ENCODE assay signal across 14 cellular contexts in the genomic region with DNA sequence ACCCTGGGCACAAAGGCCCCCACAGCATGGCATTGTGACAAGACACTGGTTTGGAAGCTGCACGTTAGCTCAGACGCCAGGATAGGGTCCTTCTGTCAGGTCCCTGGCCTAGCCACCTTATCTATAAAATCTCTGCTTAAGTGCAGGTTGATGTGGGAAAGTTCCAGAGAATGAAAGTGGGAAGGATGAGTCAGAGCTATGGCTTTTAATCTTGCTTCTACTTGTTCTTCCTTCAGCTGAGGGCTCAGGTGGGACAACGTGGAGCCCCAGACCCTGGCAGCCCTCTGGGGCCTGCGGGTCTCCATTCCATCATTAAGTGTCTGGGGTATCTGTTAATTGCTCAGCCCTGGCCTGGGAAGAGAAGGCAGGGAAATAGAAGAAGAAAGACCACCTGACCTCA.
A peak's percentile ranks its signal among the peaks of the same experiment; 100 is the strongest.
DNase-seq lines count a peak whose midpoint lies in the region.
"Had no signal": no experiment of that assay in that cellular context is flagged by ENCODE, and none has a peak within 500 bp of the region (broad histone marks: within the 10 kb centered on the region; RNA-seq: fewer than 3 reads in every experiment).

No MANE protein-coding gene starts in this region.

- H3K79me2 ChIP-seq in trophoblast cell (ENCODE audit: control insufficient read depth, insufficient read depth, low read length, poor library complexity) = no peaks in the 10 kb centered on the region

- no peak overlapping the region for H4K12ac ChIP-seq in trophoblast cell (ENCODE audit: low read depth, low read length)

- H3K4me2 ChIP-seq in trophoblast cell (ENCODE audit: low read length) = no peak overlapping the region
- H3K4me2 ChIP-seq: BLaER1 treated with 17β-estradiol and CSF1 and Interleukin-3, amounts not matched to agents 10 nM and 100 nM had no signal

- no peaks in the 10 kb centered on the region for H3K9me3 ChIP-seq in trophoblast cell (ENCODE audit: insufficient read depth, low read depth, low read length)
- H3K9me3 ChIP-seq: BLaER1 treated with 17β-estradiol and CSF1 and Interleukin-3, amounts not matched to agents 10 nM and 100 nM had no signal

- peaks cover 7% of the 10 kb centered on the region for H3K79me1 ChIP-seq in trophoblast cell (ENCODE audit: low read length)

- H2BK120ac ChIP-seq in trophoblast cell (ENCODE audit: insufficient read depth, low read length, poor library complexity) = no peak overlapping the region

- H2AFZ ChIP-seq in trophoblast cell (ENCODE audit: insufficient read depth, low read length, poor library complexity) = no peak overlapping the region

- H3K23ac ChIP-seq in trophoblast cell (ENCODE audit: low read length) = no peak overlapping the region

- H3K36me3 ChIP-seq in trophoblast cell (ENCODE audit: control insufficient read depth in 1 of 2, insufficient read depth in 2 of 2, low read length in 2 of 2) = no peaks in the 10 kb centered on the region
- H3K36me3 ChIP-seq: BLaER1 treated with 17β-estradiol and CSF1 and Interleukin-3, amounts not matched to agents 10 nM and 100 nM had no signal

- DNase-seq in islet precursor cell = peak; percentile 88
- peak; percentile 31 to 58 for DNase-seq in trophoblast cell
- DNase-seq in OCI-M2 (lab: John Stamatoyannopoulos, UW; ENCODE audit: unreplicated experiment) = no peak
- DNase-seq in NCI-H510A (lab: John Stamatoyannopoulos, UW) = no peak
- DNase-seq in hepatic stellate cell (ENCODE audit: low spot score) = no peak
- DNase-seq: Calu3; CD8-positive, alpha-beta T cell; DMS79 treated with DMSO at 0.1 percent for 48 hours; GF-D8; HCEC 1CT had no signal

- peaks cover 14% of the 10 kb centered on the region in 2 experiments for H3K4me1 ChIP-seq in trophoblast cell (ENCODE audit: control insufficient read depth in 1 of 2, insufficient read depth in 2 of 2, low read length in 2 of 2)

- H2BK12ac ChIP-seq in trophoblast cell (ENCODE audit: low read length) = no peak overlapping the region

- H3K27me3 ChIP-seq in trophoblast cell (ENCODE audit: insufficient read depth, low read length) = no peaks in the 10 kb centered on the region
- H3K27me3 ChIP-seq: BLaER1 treated with 17β-estradiol and CSF1 and Interleukin-3, amounts not matched to agents 10 nM and 100 nM had no signal

- H3K27ac ChIP-seq in angular gyrus (ENCODE audit: low read depth, low read length) (peak overlapping the region; percentile 44), cingulate gyrus (ENCODE audit: low read depth, low read length) (peak overlapping the region; percentile 19), trophoblast cell (ENCODE audit: low read depth, low read length) (no peak overlapping the region)
- H3K27ac ChIP-seq: BLaER1 treated with 17β-estradiol and CSF1 and Interleukin-3, amounts not matched to agents 10 nM and 100 nM; HL-60 had no signal

- no peak overlapping the region for H3K18ac ChIP-seq in trophoblast cell (ENCODE audit: low read length)

- H3K9ac ChIP-seq in trophoblast cell (ENCODE audit: low read length) = no peak overlapping the region
- H3K9ac ChIP-seq: BLaER1 treated with 17β-estradiol and CSF1 and Interleukin-3, amounts not matched to agents 10 nM and 100 nM had no signal

- no peak overlapping the region for H4K8ac ChIP-seq in trophoblast cell (ENCODE audit: low read depth, low read length)

- no peak overlapping the region for H2BK5ac ChIP-seq in trophoblast cell (ENCODE audit: low read depth, low read length, poor library complexity)

- H3K14ac ChIP-seq in trophoblast cell (ENCODE audit: low read length) = no peak overlapping the region

- no peak overlapping the region for H3K4me3 ChIP-seq in trophoblast cell (ENCODE audit: low read depth, low read length)
- H3K4me3 ChIP-seq: BLaER1 treated with 17β-estradiol and CSF1 and Interleukin-3, amounts not matched to agents 10 nM and 100 nM had no signal

- WGBS in trophoblast cell (ENCODE audit: extremely low coverage, insufficient coverage, insufficient read length) = no CpG with 5 or more reads among the region's 4 CpGs

- H4K91ac ChIP-seq in trophoblast cell (ENCODE audit: low read depth, low read length) = no peak overlapping the region

- no peak overlapping the region for H3K4ac ChIP-seq in trophoblast cell (ENCODE audit: low read depth, low read length)

- H2AK5ac ChIP-seq in trophoblast cell (ENCODE audit: low read length) = no peak overlapping the region

Comparison
In these comparisons a context has a peak if more than half of its experiments do, and no peak if none do; other contexts are left out.
1. DNase-seq: peak in islet precursor cell (single experiment) and trophoblast cell (2 of 2); none in OCI-M2 (single experiment), NCI-H510A (single experiment) and hepatic stellate cell (single experiment).